In genomic region chr7:70477051-70478010, GRCh38 we compare ENCODE assay signal across 20 cellular contexts.
DNase-seq lines count a peak whose midpoint lies in the region; ATAC-seq and TF ChIP-seq lines count a peak whose summit lies in the region.
"Had no signal": no experiment of that assay in that cellular context is flagged by ENCODE, and none has a peak within 500 bp of the region (broad histone marks: within the 10 kb centered on the region; RNA-seq: fewer than 3 reads in every experiment).

No MANE protein-coding gene starts in this region.

- no peak for TF ChIP-seq CTCF in epithelial cell of esophagus (IDR thresholded peaks at IDR 0.05; ENCODE audit: insufficient read depth, low read depth, low read length, missing control alignments)
- TF ChIP-seq CTCF in endodermal cell (conservative IDR thresholded peaks at IDR 0.05): no peak
- no peak for TF ChIP-seq CTCF in lower lobe of right lung (IDR thresholded peaks at IDR 0.05)
- no peak for TF ChIP-seq CTCF in neural progenitor cell (IDR thresholded peaks at IDR 0.05)

- no peak overlapping the region for H2BK120ac ChIP-seq in mesendoderm (ENCODE audit: low read depth, low read length)

- no peak overlapping the region for H4K8ac ChIP-seq in mesendoderm (ENCODE audit: low read depth, low read length)

- H3K4me3 ChIP-seq in epithelial cell of esophagus (ENCODE audit: low read length) (no peak overlapping the region), mesendoderm (ENCODE audit: low read length) (no peak overlapping the region), endodermal cell (ENCODE audit: low read length) (no peak overlapping the region), lower lobe of right lung (no peak overlapping the region), neural progenitor cell (no peak overlapping the region)
- H3K4me3 ChIP-seq: dorsolateral prefrontal cortex had no signal

- H2BK5ac ChIP-seq in mesendoderm (ENCODE audit: low read length): no peak overlapping the region

- H3K56ac ChIP-seq in mesendoderm (ENCODE audit: low read length): no peak overlapping the region

- H3F3A ChIP-seq in neural progenitor cell (ENCODE audit: low read depth): no peaks in the 10 kb centered on the region

- H3K27me3 Mint-ChIP-seq in endodermal cell (ENCODE audit: insufficient read depth) (no peaks in the 10 kb centered on the region), neural progenitor cell (ENCODE audit: insufficient read depth, low read depth) (peaks cover 11% of the 10 kb centered on the region)

- H3K4me2 ChIP-seq in mesendoderm (ENCODE audit: low read length) (no peak overlapping the region), neural progenitor cell (no peak overlapping the region)

- no peak overlapping the region for H2AK5ac ChIP-seq in mesendoderm (ENCODE audit: low read length)

- H3K9ac ChIP-seq in mesendoderm (ENCODE audit: low read length) (no peak overlapping the region), endodermal cell (ENCODE audit: extremely low read depth, low read length, poor library complexity, severe bottlenecking) (no peak overlapping the region), neural progenitor cell (no peak overlapping the region)

- no peaks in the 10 kb centered on the region for H3K9me3 ChIP-seq in endodermal cell (ENCODE audit: control insufficient read depth, low read length)
- no peaks in the 10 kb centered on the region for H3K9me3 ChIP-seq in lower lobe of right lung
- H3K9me3 ChIP-seq in neural progenitor cell (ENCODE audit: low read depth): no peaks in the 10 kb centered on the region
- H3K9me3 ChIP-seq: Caco-2 had no signal

- H3K4ac ChIP-seq in mesendoderm (ENCODE audit: low read depth, low read length): no peak overlapping the region

- no peak overlapping the region for H4K5ac ChIP-seq in mesendoderm (ENCODE audit: low read length)

- no peaks in the 10 kb centered on the region for H3K9me3 Mint-ChIP-seq in endodermal cell
- peaks cover 2% of the 10 kb centered on the region for H3K9me3 Mint-ChIP-seq in neural progenitor cell
- H3K9me3 Mint-ChIP-seq: neural crest cell had no signal

- H3K27me3 ChIP-seq in mesendoderm (ENCODE audit: insufficient read depth, low read length, poor library complexity) (no peaks in the 10 kb centered on the region), endodermal cell (ENCODE audit: control insufficient read depth, insufficient read depth, low read length, poor library complexity, severe bottlenecking) (no peaks in the 10 kb centered on the region), lower lobe of right lung (ENCODE audit: low read depth) (no peaks in the 10 kb centered on the region), neural progenitor cell (no peaks in the 10 kb centered on the region)
- H3K27me3 ChIP-seq: dorsolateral prefrontal cortex had no signal

- peak; percentile 38 for DNase-seq in Caki2 (ENCODE audit: low read depth)
- DNase-seq in NCI-H226: peak; percentile 93
- DNase-seq in epithelial cell of esophagus (ENCODE audit: low read depth): peak; percentile 61
- DNase-seq in mesendoderm: peak; percentile 56
- DNase-seq in endodermal cell: no peak
- no peak for DNase-seq in lower lobe of right lung
- no peak for DNase-seq in neural progenitor cell (ENCODE audit: low spot score)
- no peak for DNase-seq in hypothalamus (lab: John Stamatoyannopoulos, UW)
- DNase-seq: activated CD4-positive, CD25-positive, alpha-beta regulatory T cell treated with anti-CD3 and anti-CD28 coated beads, Interleukin-2, amount 50 U/mL, for 72 hours; activated gamma-delta T cell; aorta; Caco-2; dorsolateral prefrontal cortex; GDM1; KBM-7; NCI-H2171 treated with DMSO at 0.1 percent for 48 hours; SHP77; stimulated activated CD4-positive, alpha-beta T cell treated with anti-CD3 and anti-CD28 coated beads, Interleukin-4, amount 100 ng/mL, for 1 hour; T-helper 9 cell had no signal

- H3K79me2 ChIP-seq in mesendoderm (ENCODE audit: control insufficient read depth, insufficient read depth, low read length): no peaks in the 10 kb centered on the region
- no peaks in the 10 kb centered on the region for H3K79me2 ChIP-seq in neural progenitor cell (ENCODE audit: low read depth)

- no peaks in the 10 kb centered on the region for H3K79me1 ChIP-seq in mesendoderm (ENCODE audit: low read length)

- H3K36me3 Mint-ChIP-seq in endodermal cell (ENCODE audit: low read depth) (peaks cover 3% of the 10 kb centered on the region), neural progenitor cell (no peaks in the 10 kb centered on the region)

- H3K27ac ChIP-seq in mesendoderm (ENCODE audit: low read depth, low read length) (no peak overlapping the region), endodermal cell (ENCODE audit: low read depth, low read length) (no peak overlapping the region), lower lobe of right lung (no peak overlapping the region), neural progenitor cell (no peak overlapping the region)
- H3K27ac ChIP-seq: dorsolateral prefrontal cortex had no signal

- no peak overlapping the region for H3K23ac ChIP-seq in mesendoderm (ENCODE audit: low read length)

- peaks cover 4% of the 10 kb centered on the region for H3K4me1 Mint-ChIP-seq in endodermal cell
- H3K4me1 Mint-ChIP-seq in neural progenitor cell: peaks cover 15% of the 10 kb centered on the region

- H3K27ac Mint-ChIP-seq in endodermal cell (no peak overlapping the region), neural progenitor cell (no peak overlapping the region)

- in situ Hi-C loops in Caki2 (cut with HindIII; ENCODE audit: low pct_unique_long_range_greater_than_20kb, low sequenced_read_pairs): no loop called here

- H3K4me3 Mint-ChIP-seq in endodermal cell (no peak overlapping the region), neural progenitor cell (no peak overlapping the region)
- H3K4me3 Mint-ChIP-seq: neural crest cell had no signal

- no peaks in the 10 kb centered on the region for H4K20me1 ChIP-seq in neural progenitor cell (ENCODE audit: low read depth)

- H3K36me3 ChIP-seq in mesendoderm (ENCODE audit: control insufficient read depth, insufficient read depth, low read length) (no peaks in the 10 kb centered on the region), endodermal cell (ENCODE audit: control insufficient read depth, insufficient read depth, low read length) (no peaks in the 10 kb centered on the region), lower lobe of right lung (no peaks in the 10 kb centered on the region), neural progenitor cell (no peaks in the 10 kb centered on the region)

- no peaks in the 10 kb centered on the region for H3K4me1 ChIP-seq in mesendoderm (ENCODE audit: control insufficient read depth, low read depth, low read length)
- no peaks in the 10 kb centered on the region for H3K4me1 ChIP-seq in endodermal cell (ENCODE audit: control insufficient read depth, insufficient read depth, low read length)
- H3K4me1 ChIP-seq in lower lobe of right lung: no peaks in the 10 kb centered on the region
- H3K4me1 ChIP-seq in neural progenitor cell: peaks cover 9% of the 10 kb centered on the region

- intact Hi-C loops in lower lobe of right lung (cut with DNase I): no loop called here

- whole genome bisulfite sequencing in mesendoderm (ENCODE audit: extremely low coverage, insufficient coverage, low lambda C conversion rate): no CpG with 5 or more reads among the region's 7 CpGs
- 94 to 97% methylated on average over 5 to 7 of the region's 7 CpGs for WGBS in endodermal cell (ENCODE audit: insufficient coverage in 1 of 2, insufficient read length in 1 of 2), 2 experiments

- ATAC-seq in lower lobe of right lung: no peak

- no peak overlapping the region for H2AFZ ChIP-seq in neural progenitor cell (replicated peaks)

- no peak overlapping the region for H2BK15ac ChIP-seq in mesendoderm (replicated peaks; ENCODE audit: low read depth)

- no peak overlapping the region for H3K18ac ChIP-seq in mesendoderm (ENCODE audit: low read length)

Comparison
In these comparisons a context has a peak if more than half of its experiments do, and no peak if none do; other contexts are left out.
1. DNase-seq: peak in Caki2 (single experiment), NCI-H226 (single experiment), epithelial cell of esophagus (single experiment) and mesendoderm (single experiment); none in endodermal cell (single experiment), lower lobe of right lung (single experiment), neural progenitor cell (single experiment) and hypothalamus (0 of 51).